10 cellular contexts compared by ENCODE assay signal in the genomic region with DNA sequence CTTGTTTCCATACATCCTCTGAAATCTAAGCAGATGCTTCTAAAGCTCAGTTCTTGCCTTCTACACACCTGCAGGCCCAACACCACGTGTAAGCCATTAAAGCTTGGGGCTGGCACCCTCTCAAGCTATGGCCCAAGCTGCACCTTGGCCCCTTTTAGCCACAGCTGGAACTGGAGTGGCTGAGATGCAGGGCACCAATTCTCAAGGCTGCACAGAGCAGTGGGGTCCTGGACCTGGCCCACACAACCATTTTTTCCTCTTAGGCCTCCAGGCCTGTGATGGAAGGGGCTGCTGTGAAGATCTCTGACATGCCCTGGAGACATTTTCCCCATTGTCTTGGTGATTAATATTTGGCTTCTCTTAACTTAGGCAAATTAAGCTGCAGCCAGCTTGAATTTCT. TPM values are rescaled to one million over a fixed set of nuclear protein-coding genes. Genes with fewer than 3 reads are reported as not detected.
"Had no signal": no experiment of that assay in that cellular context is flagged by ENCODE, and none has a peak within 500 bp of the region (broad histone marks: within the 10 kb centered on the region; RNA-seq: fewer than 3 reads in every experiment).

No MANE protein-coding gene starts in this region.

- H3K4me3 ChIP-seq: GM23338 had no signal

- FAIRE-seq: H1, H54, HepG2 had no signal

- ATAC-seq: GM23338, HepG2 had no signal

- H2AFZ ChIP-seq: GM23338 had no signal

- H3K27ac ChIP-seq: HL-60 had no signal

- DNase-seq: H9, HCEC 1CT, HFFc6, KG1 had no signal

- H3K4me2 ChIP-seq: GM23338 had no signal

RNA-seq across cellular contexts. Expression of gene TUBB8, which starts 47.4 kb away (rescaled TPM):
- total RNA-seq: HFFc6, HT1080 had no signal
